In genomic region chr19:42158926-42159325, GRCh38 we compare ENCODE assay signal across 2 cellular contexts.
TF ChIP-seq lines count a peak whose summit lies in the region.

No MANE protein-coding gene starts in this region.

TF ChIP-seq in A549, 52 proteins besides CTCF, POLR2A, EP300 and RAD21 (continued from another document):
- no peak for TF ChIP-seq GATA3 (IDR thresholded peaks at IDR 0.05; ENCODE audit: borderline replicate concordance)
- TF ChIP-seq RCOR1 (IDR thresholded peaks at IDR 0.05; ENCODE audit: low read depth, low read length): no peak
- TF ChIP-seq CHD2 (IDR thresholded peaks at IDR 0.05; ENCODE audit: low read length, partially characterized antibody): no peak
- no peak for TF ChIP-seq HOXB5 (CRISPR knock-in tag; IDR thresholded peaks at IDR 0.05)

TF ChIP-seq in liver, 16 proteins besides CTCF, POLR2A, EP300 and RAD21 (continued from another document):
- TF ChIP-seq, protein P1, sequence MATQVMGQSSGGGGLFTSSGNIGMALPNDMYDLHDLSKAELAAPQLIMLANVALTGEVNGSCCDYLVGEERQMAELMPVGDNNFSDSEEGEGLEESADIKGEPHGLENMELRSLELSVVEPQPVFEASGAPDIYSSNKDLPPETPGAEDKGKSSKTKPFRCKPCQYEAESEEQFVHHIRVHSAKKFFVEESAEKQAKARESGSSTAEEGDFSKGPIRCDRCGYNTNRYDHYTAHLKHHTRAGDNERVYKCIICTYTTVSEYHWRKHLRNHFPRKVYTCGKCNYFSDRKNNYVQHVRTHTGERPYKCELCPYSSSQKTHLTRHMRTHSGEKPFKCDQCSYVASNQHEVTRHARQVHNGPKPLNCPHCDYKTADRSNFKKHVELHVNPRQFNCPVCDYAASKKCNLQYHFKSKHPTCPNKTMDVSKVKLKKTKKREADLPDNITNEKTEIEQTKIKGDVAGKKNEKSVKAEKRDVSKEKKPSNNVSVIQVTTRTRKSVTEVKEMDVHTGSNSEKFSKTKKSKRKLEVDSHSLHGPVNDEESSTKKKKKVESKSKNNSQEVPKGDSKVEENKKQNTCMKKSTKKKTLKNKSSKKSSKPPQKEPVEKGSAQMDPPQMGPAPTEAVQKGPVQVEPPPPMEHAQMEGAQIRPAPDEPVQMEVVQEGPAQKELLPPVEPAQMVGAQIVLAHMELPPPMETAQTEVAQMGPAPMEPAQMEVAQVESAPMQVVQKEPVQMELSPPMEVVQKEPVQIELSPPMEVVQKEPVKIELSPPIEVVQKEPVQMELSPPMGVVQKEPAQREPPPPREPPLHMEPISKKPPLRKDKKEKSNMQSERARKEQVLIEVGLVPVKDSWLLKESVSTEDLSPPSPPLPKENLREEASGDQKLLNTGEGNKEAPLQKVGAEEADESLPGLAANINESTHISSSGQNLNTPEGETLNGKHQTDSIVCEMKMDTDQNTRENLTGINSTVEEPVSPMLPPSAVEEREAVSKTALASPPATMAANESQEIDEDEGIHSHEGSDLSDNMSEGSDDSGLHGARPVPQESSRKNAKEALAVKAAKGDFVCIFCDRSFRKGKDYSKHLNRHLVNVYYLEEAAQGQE (IDR thresholded peaks at IDR 0.05): no peak
- TF ChIP-seq GABPA (IDR thresholded peaks at IDR 0.05 in 1 of 2, conservative IDR thresholded peaks at IDR 0.05 in 1 of 2) (no peak), MAX (IDR thresholded peaks at IDR 0.05) (no peak), SP1 (IDR thresholded peaks at IDR 0.05) (no peak), RXRA (IDR thresholded peaks at IDR 0.05) (peak in 1 of 2 donors; percentile 46), FOXA1 (IDR thresholded peaks at IDR 0.05) (no peak), YY1 (IDR thresholded peaks at IDR 0.05) (no peak), EGR1 (IDR thresholded peaks at IDR 0.05; ENCODE audit: low read depth in 2 of 2) (no peak), FOXA2 (IDR thresholded peaks at IDR 0.05) (no peak), JUND (IDR thresholded peaks at IDR 0.05) (no peak), TAF1 (conservative IDR thresholded peaks at IDR 0.05) (no peak), HNF4G (IDR thresholded peaks at IDR 0.05) (no peak), NR2F2 (IDR thresholded peaks at IDR 0.05) (no peak)
- TF ChIP-seq, protein P2, sequence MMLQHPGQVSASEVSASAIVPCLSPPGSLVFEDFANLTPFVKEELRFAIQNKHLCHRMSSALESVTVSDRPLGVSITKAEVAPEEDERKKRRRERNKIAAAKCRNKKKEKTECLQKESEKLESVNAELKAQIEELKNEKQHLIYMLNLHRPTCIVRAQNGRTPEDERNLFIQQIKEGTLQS (IDR thresholded peaks at IDR 0.05): no peak
- TF ChIP-seq, protein P3, sequence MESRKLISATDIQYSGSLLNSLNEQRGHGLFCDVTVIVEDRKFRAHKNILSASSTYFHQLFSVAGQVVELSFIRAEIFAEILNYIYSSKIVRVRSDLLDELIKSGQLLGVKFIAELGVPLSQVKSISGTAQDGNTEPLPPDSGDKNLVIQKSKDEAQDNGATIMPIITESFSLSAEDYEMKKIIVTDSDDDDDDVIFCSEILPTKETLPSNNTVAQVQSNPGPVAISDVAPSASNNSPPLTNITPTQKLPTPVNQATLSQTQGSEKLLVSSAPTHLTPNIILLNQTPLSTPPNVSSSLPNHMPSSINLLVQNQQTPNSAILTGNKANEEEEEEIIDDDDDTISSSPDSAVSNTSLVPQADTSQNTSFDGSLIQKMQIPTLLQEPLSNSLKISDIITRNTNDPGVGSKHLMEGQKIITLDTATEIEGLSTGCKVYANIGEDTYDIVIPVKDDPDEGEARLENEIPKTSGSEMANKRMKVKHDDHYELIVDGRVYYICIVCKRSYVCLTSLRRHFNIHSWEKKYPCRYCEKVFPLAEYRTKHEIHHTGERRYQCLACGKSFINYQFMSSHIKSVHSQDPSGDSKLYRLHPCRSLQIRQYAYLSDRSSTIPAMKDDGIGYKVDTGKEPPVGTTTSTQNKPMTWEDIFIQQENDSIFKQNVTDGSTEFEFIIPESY (IDR thresholded peaks at IDR 0.05): no peak
